18 cellular contexts compared by ENCODE assay signal in genomic region chr4:33980361-33980760, GRCh38.
"Had no signal": no experiment of that assay in that cellular context is flagged by ENCODE, and none has a peak within 500 bp of the region (broad histone marks: within the 10 kb centered on the region; RNA-seq: fewer than 3 reads in every experiment).

No MANE protein-coding gene starts in this region.

- H3K9me3 ChIP-seq: SK-N-SH had no signal

- H3K4me2 ChIP-seq: KMS-11, SK-N-SH had no signal

- H3K9me2 ChIP-seq: SK-N-SH had no signal

- H3K9ac ChIP-seq: KMS-11, SK-N-SH had no signal

- ATAC-seq: K562, T-cell had no signal

- DNase-seq: NCI-H1092, NCI-H1105 treated with DMSO at 0.1 percent for 48 hours, NCI-H1417 treated with DMSO at 0.1 percent for 48 hours, NCI-H146, NCI-H1694 treated with DMSO at 0.1 percent for 48 hours, NCI-H1930, NCI-H2081, NCI-H2107, NCI-H2227 treated with DMSO at 0.1 percent for 48 hours, NCI-H524, NCI-H526 treated with DMSO at 0.1 percent for 48 hours, NCI-H748 treated with DMSO at 0.1 percent for 48 hours, Right ventricle myocardium superior, SK-N-SH, SW 1271, T-cell had no signal

- FAIRE-seq: K562 had no signal

- H3K27ac ChIP-seq: KMS-11 had no signal

- H3K4me3 ChIP-seq: K562 had no signal
